Comparison of ENCODE assay signal across 25 cellular contexts in genomic region chr11:70509476-70509875, GRCh38.
"Had no signal": no experiment of that assay in that cellular context is flagged by ENCODE, and none has a peak within 500 bp of the region (broad histone marks: within the 10 kb centered on the region; RNA-seq: fewer than 3 reads in every experiment).

No MANE protein-coding gene starts in this region.

- DNase-seq: activated CD4-positive, alpha-beta T cell treated with anti-CD3 and anti-CD28 coated beads, Interleukin-2, amount 10 ng/mL, durations not matched to agents 7 days and 5 days; activated CD4-positive, CD25-positive, alpha-beta regulatory T cell treated with anti-CD3 and anti-CD28 coated beads, Interleukin-2, amount 50 U/mL, for 72 hours; activated CD8-positive, alpha-beta T cell treated with anti-CD3 and anti-CD28 coated beads for 36 hours; activated gamma-delta T cell; activated naive CD4-positive, alpha-beta T cell treated with anti-CD3 and anti-CD28 coated beads, Interleukin-2, amount 50 U/mL, for 16 hours; activated naive CD8-positive, alpha-beta T cell treated with anti-CD3 and anti-CD28 coated beads, Interleukin-2, amount 50 U/mL, for 24 hours; caudate nucleus; effector memory CD4-positive, alpha-beta T cell; foreskin melanocyte; glutamatergic neuron; hippocampal formation; left colon; mesendoderm; nephron progenitor cell; occipital lobe; stimulated activated CD4-positive, alpha-beta T cell treated with anti-CD3 and anti-CD28 coated beads, Interleukin-4, amount 100 ng/mL, for 24 hours; stimulated activated naive CD4-positive, alpha-beta T cell treated with Interleukin-2 at 50 U/mL for 16 hours had no signal

- H3K4me3 Mint-ChIP-seq: activated CD4-positive, alpha-beta T cell treated with anti-CD3 and anti-CD28 coated beads, Interleukin-2, amount 10 ng/mL, durations not matched to agents 7 days and 5 days; activated CD8-positive, alpha-beta T cell treated with anti-CD3 and anti-CD28 coated beads for 36 hours; activated naive CD8-positive, alpha-beta T cell treated with anti-CD3 and anti-CD28 coated beads, Interleukin-2, amount 50 U/mL, for 24 hours; activated T-helper 1 cell treated with anti-CD3 and anti-CD28 coated beads, Interleukin-12 subunit alpha, Interleukin-12 subunit beta, Interleukin-2, Interleukin-4 antibody, amounts not matched to agents 30 ng/mL and 10 ng/mL and 1 ng/mL, durations not matched to agents 14 hours and 24 hours and 36 hours; brain; nephron progenitor cell; type B pancreatic cell had no signal

- H3K36me3 ChIP-seq: lower lobe of right lung, thoracic aorta had no signal

- H3K36me3 Mint-ChIP-seq: type B pancreatic cell had no signal

- H3K27ac Mint-ChIP-seq: activated CD4-positive, alpha-beta T cell treated with anti-CD3 and anti-CD28 coated beads, Interleukin-2, amount 10 ng/mL, durations not matched to agents 7 days and 5 days; activated CD8-positive, alpha-beta T cell treated with anti-CD3 and anti-CD28 coated beads for 36 hours; activated naive CD8-positive, alpha-beta T cell treated with anti-CD3 and anti-CD28 coated beads, Interleukin-2, amount 50 U/mL, for 24 hours; activated T-helper 1 cell treated with anti-CD3 and anti-CD28 coated beads, Interleukin-12 subunit alpha, Interleukin-12 subunit beta, Interleukin-2, Interleukin-4 antibody, amounts not matched to agents 30 ng/mL and 10 ng/mL and 1 ng/mL, durations not matched to agents 14 hours and 24 hours and 36 hours; nephron progenitor cell; type B pancreatic cell had no signal

- ATAC-seq: activated CD8-positive, alpha-beta T cell treated with anti-CD3 and anti-CD28 coated beads for 36 hours; activated naive CD8-positive, alpha-beta T cell treated with anti-CD3 and anti-CD28 coated beads, Interleukin-2, amount 50 U/mL, for 24 hours; esophagus mucosa; left colon; lower lobe of right lung; mucosa of descending colon had no signal

- H3K27ac ChIP-seq: lower lobe of right lung, thoracic aorta had no signal

- H3K4me3 ChIP-seq: lower lobe of right lung, mucosa of descending colon, thoracic aorta had no signal

- H3K27me3 Mint-ChIP-seq: activated CD4-positive, alpha-beta T cell treated with anti-CD3 and anti-CD28 coated beads, Interleukin-2, amount 10 ng/mL, durations not matched to agents 7 days and 5 days; brain; type B pancreatic cell had no signal

- FAIRE-seq: endothelial cell of umbilical vein had no signal

- H3K4me1 ChIP-seq: lower lobe of right lung had no signal

- H3K4me1 Mint-ChIP-seq: activated CD4-positive, alpha-beta T cell treated with anti-CD3 and anti-CD28 coated beads, Interleukin-2, amount 10 ng/mL, durations not matched to agents 7 days and 5 days; activated naive CD8-positive, alpha-beta T cell treated with anti-CD3 and anti-CD28 coated beads, Interleukin-2, amount 50 U/mL, for 24 hours had no signal
